8 cellular contexts compared by ENCODE assay signal in the genomic region with DNA sequence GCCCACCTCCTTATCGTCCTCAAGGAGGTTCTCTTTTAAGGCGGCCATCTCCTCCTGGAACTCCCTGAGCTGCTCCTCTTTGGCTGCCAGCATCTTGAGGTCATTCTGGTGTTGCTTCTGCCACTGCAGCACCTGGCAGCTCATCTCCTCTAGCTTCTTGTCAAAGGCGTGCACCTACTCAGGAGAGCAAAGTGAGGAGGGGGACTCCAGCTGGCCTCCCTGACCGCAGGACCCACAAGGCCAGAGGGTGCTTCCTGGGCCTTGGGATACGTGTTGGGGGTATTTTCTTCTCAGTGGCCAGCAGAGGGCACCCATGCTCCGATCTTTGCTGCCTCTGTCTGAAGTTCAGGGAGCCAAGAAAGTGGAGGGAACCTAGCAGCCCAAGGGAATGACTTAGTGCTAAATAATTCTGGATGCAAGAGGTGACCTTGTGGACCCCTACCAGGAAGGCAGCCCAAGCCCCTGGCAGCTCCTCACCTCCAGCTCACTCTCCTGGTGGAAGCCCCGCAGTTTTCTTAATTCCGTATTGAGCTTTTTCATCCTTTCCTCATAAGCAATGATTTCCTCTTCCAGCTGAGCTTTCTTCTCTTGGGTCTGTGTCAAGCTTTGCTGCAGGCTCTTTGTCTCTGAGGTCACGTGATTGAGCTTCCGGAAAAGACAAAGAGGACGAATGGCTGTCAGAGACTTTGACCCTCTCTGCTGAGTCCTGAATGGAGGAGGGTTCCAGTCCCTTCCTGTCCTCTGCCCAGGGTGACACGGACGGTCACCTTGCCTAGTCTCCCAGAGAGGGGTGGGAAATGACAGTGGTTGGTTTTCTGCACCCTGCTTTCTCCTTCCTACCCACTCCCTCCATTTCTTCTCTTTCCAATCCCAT. TPM values are rescaled to one million over a fixed set of nuclear protein-coding genes. Genes with fewer than 3 reads are reported as not detected.
DNase-seq lines count a peak whose midpoint lies in the region; TF ChIP-seq lines count a peak whose summit lies in the region.

No MANE protein-coding gene starts in this region.

- no peaks in the 10 kb centered on the region for H3K9me2 ChIP-seq in OCI-LY1 (ENCODE audit: low read depth, low read length)

- H3K27me3 ChIP-seq in HUES64 (ENCODE audit: insufficient read depth, low read length) (no peaks in the 10 kb centered on the region), OCI-LY1 (ENCODE audit: insufficient read depth, low read length) (no peaks in the 10 kb centered on the region)

- H2AFZ ChIP-seq in OCI-LY1 (ENCODE audit: low read length): no peak overlapping the region

- H3K9me3 Mint-ChIP-seq in activated T-cell treated with anti-CD3 and anti-CD28 coated beads, Interleukin-2, amount 50 U/mL, for 24 hours: no peaks in the 10 kb centered on the region
- H3K9me3 Mint-ChIP-seq in nephron progenitor cell: no peaks in the 10 kb centered on the region

- 0 out of 2 replicates have a peak overlapping the region, but pooled peaks have one; percentile 34 for H3K9ac ChIP-seq in HUES64 (ENCODE audit: low read depth, low read length)
- no peak overlapping the region for H3K9ac ChIP-seq in OCI-LY1 (ENCODE audit: low read length)

- H3K27ac ChIP-seq in HUES64 (ENCODE audit: low read depth, low read length): peak overlapping the region; percentile 48; the same call in 1 of the 2 replicates
- H3K27ac ChIP-seq in OCI-LY1 (ENCODE audit: low read depth, low read length, poor library complexity, severe bottlenecking): no peak overlapping the region

- H3K9me3 ChIP-seq in HUES64 (ENCODE audit: insufficient read depth, low read depth, low read length) (no peaks in the 10 kb centered on the region), OCI-LY1 (ENCODE audit: low read length) (no peaks in the 10 kb centered on the region)

- no peak overlapping the region for H3K4me3 Mint-ChIP-seq in activated T-cell treated with anti-CD3 and anti-CD28 coated beads, Interleukin-2, amount 50 U/mL, for 24 hours
- H3K4me3 Mint-ChIP-seq in nephron progenitor cell: no peak overlapping the region

- WGBS in HUES64: 42% methylated on average over 13 of the region's 13 CpGs

- no peaks in the 10 kb centered on the region for H3K79me2 ChIP-seq in OCI-LY1 (ENCODE audit: insufficient read depth, low read length)

- no peak overlapping the region for H3K4me2 ChIP-seq in OCI-LY1 (ENCODE audit: low read length)

- H3F3A ChIP-seq in OCI-LY1 (ENCODE audit: insufficient read depth, low read length): no peaks in the 10 kb centered on the region

- DNase-seq in NCI-H2081 (lab: John Stamatoyannopoulos, UW) (peak; percentile 38 to 57), NCI-H2081 treated with DMSO at 0.1 percent for 48 hours (lab: John Stamatoyannopoulos, UW) (no peak), fibroblast of gingiva (ENCODE audit: low read depth) (peak; percentile 64), nephron progenitor cell (peak; percentile 79)
- peak; percentile 74 for DNase-seq in activated T-cell treated with anti-CD3 and anti-CD28 coated beads, Interleukin-2, amount 50 U/mL, for 24 hours
- peak; percentile 14 for DNase-seq in stimulated activated naive CD4-positive, alpha-beta T cell treated with Interleukin-2 at 50 U/mL for 16 hours (lab: John Stamatoyannopoulos, UW)

- TF ChIP-seq CTCF in OCI-LY1 (IDR thresholded peaks at IDR 0.05; ENCODE audit: low read length) (peak; percentile 85), nephron progenitor cell (IDR thresholded peaks at IDR 0.05) (peak; percentile 79)

- no peaks in the 10 kb centered on the region for H3K36me3 Mint-ChIP-seq in activated T-cell treated with anti-CD3 and anti-CD28 coated beads, Interleukin-2, amount 50 U/mL, for 24 hours (ENCODE audit: low read depth)
- H3K36me3 Mint-ChIP-seq in nephron progenitor cell (ENCODE audit: low read depth): peaks cover 4% of the 10 kb centered on the region

- no peak overlapping the region for H3K27ac Mint-ChIP-seq in activated T-cell treated with anti-CD3 and anti-CD28 coated beads, Interleukin-2, amount 50 U/mL, for 24 hours
- peak overlapping the region; percentile 15 for H3K27ac Mint-ChIP-seq in nephron progenitor cell

- no peaks in the 10 kb centered on the region for H3K4me1 Mint-ChIP-seq in activated T-cell treated with anti-CD3 and anti-CD28 coated beads, Interleukin-2, amount 50 U/mL, for 24 hours (ENCODE audit: low read depth)
- H3K4me1 Mint-ChIP-seq in nephron progenitor cell: peaks cover 31% of the 10 kb centered on the region

- H3K27me3 Mint-ChIP-seq in activated T-cell treated with anti-CD3 and anti-CD28 coated beads, Interleukin-2, amount 50 U/mL, for 24 hours: no peaks in the 10 kb centered on the region
- peaks cover 5% of the 10 kb centered on the region for H3K27me3 Mint-ChIP-seq in nephron progenitor cell (ENCODE audit: low read depth, poor library complexity)

- H3K4me1 ChIP-seq in HUES64 (ENCODE audit: insufficient read depth, low read length) (peaks cover 7% of the 10 kb centered on the region), OCI-LY1 (ENCODE audit: insufficient read depth, low read length, severe bottlenecking) (no peaks in the 10 kb centered on the region)

- H4K20me1 ChIP-seq in OCI-LY1 (ENCODE audit: insufficient read depth, low read length): no peaks in the 10 kb centered on the region

- H3K36me3 ChIP-seq in HUES64 (ENCODE audit: insufficient read depth, low read length): no peaks in the 10 kb centered on the region
- H3K36me3 ChIP-seq in OCI-LY1 (ENCODE audit: insufficient read depth, low read length): no peaks in the 10 kb centered on the region

- H3K4me3 ChIP-seq in HUES64 (ENCODE audit: low read length) (no peak overlapping the region), OCI-LY1 (ENCODE audit: low read depth, low read length, poor library complexity, severe bottlenecking) (no peak overlapping the region)

RNA-seq across cellular contexts. Expression of gene DHX38, which starts 31.4 kb away (rescaled TPM):
- 32.8 TPM for polyA plus RNA-seq in HUES64 (2013, experiment 1 of 2)
- polyA plus RNA-seq in HUES64 (2013, experiment 2 of 2): 30.2 TPM

RNA-seq across cellular contexts. Expression of gene TXNL4B, which starts 31.6 kb away (rescaled TPM):
- 6.7 TPM for polyA plus RNA-seq in HUES64 (2013, experiment 1 of 2)
- polyA plus RNA-seq in HUES64 (2013, experiment 2 of 2): 5.9 TPM

RNA-seq across cellular contexts. Expression of gene PMFBP1, which starts 47.0 kb away (rescaled TPM):
- 0.40 TPM for polyA plus RNA-seq in HUES64 (2013, experiment 1 of 2)
- polyA plus RNA-seq in HUES64 (2013, experiment 2 of 2): 0.51 TPM
